Comparison of ENCODE assay signal across 8 cellular contexts in genomic region chr21:42975886-42976608, GRCh38. TPM values are rescaled to one million over a fixed set of nuclear protein-coding genes. Genes with fewer than 3 reads are reported as not detected.
DNase-seq lines count a peak whose midpoint lies in the region; ATAC-seq lines count a peak whose summit lies in the region.

No MANE protein-coding gene starts in this region.

- H3K4me1 Mint-ChIP-seq in activated CD4-positive, alpha-beta memory T cell treated with anti-CD3 and anti-CD28 coated beads, Interleukin-2, amount 10 ng/mL, durations not matched to agents 7 days and 5 days, result peaks cover 38% of the 10 kb centered on the region
- peaks cover 29% of the 10 kb centered on the region for H3K4me1 Mint-ChIP-seq in stimulated activated effector memory CD8-positive, alpha-beta T cell treated with anti-CD3 and anti-CD28 coated beads, Interleukin-12 subunit alpha, Interleukin-12 subunit beta, amount 100 ng/mL, for 72 hours

- intact Hi-C loops in right cardiac atrium (cut with DNase I), result loop anchor here in 1 of 4 donors (10.0 kb wide), 1 partner anchor 61 kb away; no protein-coding TSS in a partner anchor

- H3K27ac ChIP-seq in HUES64 (ENCODE audit: low read depth, low read length) (peak overlapping the region; percentile 88), right cardiac atrium (ENCODE audit: low read length) (peak overlapping the region; percentile 94)

- DNase-seq in activated CD4-positive, alpha-beta memory T cell treated with anti-CD3 and anti-CD28 coated beads, Interleukin-2, amount 10 ng/mL, durations not matched to agents 7 days and 5 days, result no peak
- DNase-seq in right cardiac atrium (no peak), NCI-H1048 (lab: John Stamatoyannopoulos, UW) (no peak), H4 (ENCODE audit: low spot score) (no peak)
- DNase-seq in stimulated activated effector memory CD8-positive, alpha-beta T cell treated with anti-CD3 and anti-CD28 coated beads, Interleukin-12 subunit alpha, Interleukin-12 subunit beta, amount 100 ng/mL, for 72 hours (ENCODE audit: low spot score in 2 of 2), result no peak
- DNase-seq in activated CD8-positive, alpha-beta memory T cell treated with anti-CD3 and anti-CD28 coated beads, Interleukin-2, amount 50 U/mL, for 48 hours, result no peak

- H3K36me3 Mint-ChIP-seq in activated CD4-positive, alpha-beta memory T cell treated with anti-CD3 and anti-CD28 coated beads, Interleukin-2, amount 10 ng/mL, durations not matched to agents 7 days and 5 days (ENCODE audit: low read depth), result peaks cover 24% of the 10 kb centered on the region
- H3K36me3 Mint-ChIP-seq in stimulated activated effector memory CD8-positive, alpha-beta T cell treated with anti-CD3 and anti-CD28 coated beads, Interleukin-12 subunit alpha, Interleukin-12 subunit beta, amount 100 ng/mL, for 72 hours, result peaks cover 24% of the 10 kb centered on the region

- H3K9ac ChIP-seq in HUES64 (ENCODE audit: low read depth, low read length), result peak overlapping the region; percentile 95; the same call in 1 of the 2 replicates

- peak overlapping the region; percentile 92 for H3K27ac Mint-ChIP-seq in activated CD4-positive, alpha-beta memory T cell treated with anti-CD3 and anti-CD28 coated beads, Interleukin-2, amount 10 ng/mL, durations not matched to agents 7 days and 5 days
- H3K27ac Mint-ChIP-seq in stimulated activated effector memory CD8-positive, alpha-beta T cell treated with anti-CD3 and anti-CD28 coated beads, Interleukin-12 subunit alpha, Interleukin-12 subunit beta, amount 100 ng/mL, for 72 hours, result peak overlapping the region; percentile 88

- H3K4me3 Mint-ChIP-seq in activated CD4-positive, alpha-beta memory T cell treated with anti-CD3 and anti-CD28 coated beads, Interleukin-2, amount 10 ng/mL, durations not matched to agents 7 days and 5 days, result peak overlapping the region; percentile 86
- peak overlapping the region; percentile 75 for H3K4me3 Mint-ChIP-seq in stimulated activated effector memory CD8-positive, alpha-beta T cell treated with anti-CD3 and anti-CD28 coated beads, Interleukin-12 subunit alpha, Interleukin-12 subunit beta, amount 100 ng/mL, for 72 hours

- CTCF ChIA-PET in activated CD4-positive, alpha-beta memory T cell treated with anti-CD3 and anti-CD28 coated beads, Interleukin-2, amount 10 ng/mL, durations not matched to agents 7 days and 5 days (lab: Charles Lee), result no interaction called here

- H3K4me3 ChIP-seq in HUES64 (ENCODE audit: low read length), result peak overlapping the region; percentile 85
- peak overlapping the region; percentile 95 for H3K4me3 ChIP-seq in right cardiac atrium (ENCODE audit: low read length)

- no peaks in the 10 kb centered on the region for H3K27me3 Mint-ChIP-seq in activated CD4-positive, alpha-beta memory T cell treated with anti-CD3 and anti-CD28 coated beads, Interleukin-2, amount 10 ng/mL, durations not matched to agents 7 days and 5 days

- H3K27me3 ChIP-seq in HUES64 (ENCODE audit: insufficient read depth, low read length) (no peaks in the 10 kb centered on the region), right cardiac atrium (ENCODE audit: control insufficient read depth, insufficient read depth) (no peaks in the 10 kb centered on the region)

- H3K9me3 Mint-ChIP-seq in activated CD4-positive, alpha-beta memory T cell treated with anti-CD3 and anti-CD28 coated beads, Interleukin-2, amount 10 ng/mL, durations not matched to agents 7 days and 5 days, result no peaks in the 10 kb centered on the region
- no peaks in the 10 kb centered on the region for H3K9me3 Mint-ChIP-seq in stimulated activated effector memory CD8-positive, alpha-beta T cell treated with anti-CD3 and anti-CD28 coated beads, Interleukin-12 subunit alpha, Interleukin-12 subunit beta, amount 100 ng/mL, for 72 hours

- H3K4me1 ChIP-seq in HUES64 (ENCODE audit: insufficient read depth, low read length), result peaks cover 43% of the 10 kb centered on the region
- H3K4me1 ChIP-seq in right cardiac atrium (ENCODE audit: control insufficient read depth, insufficient read depth, low read length), result peaks cover 2% of the 10 kb centered on the region

- WGBS in HUES64, result 69% methylated on average over 6 of the region's 6 CpGs
- 36% methylated on average over 6 of the region's 6 CpGs for WGBS in right cardiac atrium

- POLR2A ChIA-PET in activated CD4-positive, alpha-beta memory T cell treated with anti-CD3 and anti-CD28 coated beads, Interleukin-2, amount 10 ng/mL, durations not matched to agents 7 days and 5 days (lab: Charles Lee), result interaction anchor here (1.0 to 2.1 kb wide), 3 partner anchors 10 to 54 kb away, joined by 3 to 7 read pairs (median 3); no protein-coding TSS in a partner anchor

- peaks cover 16% of the 10 kb centered on the region for H3K36me3 ChIP-seq in HUES64 (ENCODE audit: insufficient read depth, low read length)

- no peak for ATAC-seq in right cardiac atrium
- no peak for ATAC-seq in stimulated activated effector memory CD8-positive, alpha-beta T cell treated with anti-CD3 and anti-CD28 coated beads, Interleukin-12 subunit alpha, Interleukin-12 subunit beta, amount 100 ng/mL, for 72 hours
- no peak for ATAC-seq in HG03521 (IDR thresholded peaks at IDR 0.05; ENCODE audit: unreplicated experiment)

- H3K9me3 ChIP-seq in HUES64 (ENCODE audit: insufficient read depth, low read depth, low read length) (peaks cover 5% of the 10 kb centered on the region; the same call in 1 of the 2 replicates), right cardiac atrium (ENCODE audit: control insufficient read depth, low read length) (no peaks in the 10 kb centered on the region)

RNA-seq across cellular contexts. Expression of gene PKNOX1, which starts 1.7 kb away (rescaled TPM):
- 18.7 TPM for polyA plus RNA-seq in HUES64 (2013, experiment 1 of 2)
- polyA plus RNA-seq in HUES64 (2013, experiment 2 of 2), result 12.8 TPM
- 10 to 100 TPM; 27.2 to 33.7 TPM for total RNA-seq in activated CD4-positive, alpha-beta memory T cell treated with anti-CD3 and anti-CD28 coated beads, Interleukin-2, amount 10 ng/mL, durations not matched to agents 7 days and 5 days
- total RNA-seq in right cardiac atrium, result 1 to 10 TPM; 4.5 to 9.0 (median 7.8) TPM
- 3.7 TPM for polyA plus RNA-seq in right cardiac atrium
- 31.4 and 37.9 TPM in 2 replicates for total RNA-seq in H4 (2014; rRNA removed; shearing (Covaris generic))

RNA-seq across cellular contexts. Expression of gene ERVH48-1, which starts 50.6 kb away (rescaled TPM):
- polyA plus RNA-seq in HUES64 (2013, experiment 1 of 2), result 6.1 TPM
- polyA plus RNA-seq in HUES64 (2013, experiment 2 of 2), result 11.4 TPM
- total RNA-seq in activated CD4-positive, alpha-beta memory T cell treated with anti-CD3 and anti-CD28 coated beads, Interleukin-2, amount 10 ng/mL, durations not matched to agents 7 days and 5 days, result not detected
- not detected for total RNA-seq in right cardiac atrium
- polyA plus RNA-seq in right cardiac atrium, result 0.07 TPM
- total RNA-seq in H4 (2014; rRNA removed; shearing (Covaris generic)), result not detected in 2 replicates
